In the genomic region with DNA sequence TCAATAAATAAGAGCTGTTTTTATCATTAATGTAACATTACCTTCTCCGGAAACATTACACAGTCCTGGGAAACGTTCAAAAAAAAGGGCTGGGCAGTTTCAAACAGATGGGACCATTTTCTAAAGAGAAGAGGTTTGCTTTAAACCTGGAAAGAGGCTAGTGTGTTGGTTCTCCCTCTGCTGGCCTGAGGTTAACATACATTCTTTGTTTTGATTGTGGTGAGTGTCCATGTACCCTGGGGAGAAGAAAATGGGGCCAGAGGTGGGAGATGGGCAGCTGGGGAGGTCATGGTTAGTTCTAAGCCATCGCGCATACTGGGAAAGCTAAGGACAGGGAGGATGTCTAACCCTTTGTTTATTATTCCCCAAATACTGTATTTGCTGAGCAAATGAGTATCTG, we compare ENCODE assay signal across 10 cellular contexts.
DNase-seq lines count a peak whose midpoint lies in the region; ATAC-seq and TF ChIP-seq lines count a peak whose summit lies in the region.
"Had no signal": no experiment of that assay in that cellular context is flagged by ENCODE, and none has a peak within 500 bp of the region (broad histone marks: within the 10 kb centered on the region; RNA-seq: fewer than 3 reads in every experiment).

No MANE protein-coding gene starts in this region.

- DNase-seq in GM23338 (ENCODE audit: low spot score) (peak; percentile 71), PC-3 (peak; percentile 31), fibroblast of lung (ENCODE audit: low read depth in 2 of 2) (peak; percentile 11 to 51), osteoblast (ENCODE audit: insufficient read length, low spot score, missing footprints) (peak; percentile 43), NOMO-1 (lab: John Stamatoyannopoulos, UW; ENCODE audit: unreplicated experiment in 2 of 2) (no peak), esophagus muscularis mucosa (ENCODE audit: extremely low spot score) (no peak)
- DNase-seq in stimulated activated CD8-positive, alpha-beta memory T cell treated with anti-CD3 and anti-CD28 coated beads, Interleukin-4, amount 100 ng/mL, for 48 hours = no peak
- DNase-seq: midbrain had no signal

- H3K36me3 ChIP-seq in GM23338 (ENCODE audit: insufficient read depth) = no peaks in the 10 kb centered on the region
- no peaks in the 10 kb centered on the region for H3K36me3 ChIP-seq in PC-3 (ENCODE audit: low read depth, low read length)
- H3K36me3 ChIP-seq in fibroblast of lung (ENCODE audit: control insufficient read depth, insufficient read depth, low read length) = no peaks in the 10 kb centered on the region
- H3K36me3 ChIP-seq in osteoblast (ENCODE audit: insufficient read depth, low read length) = no peaks in the 10 kb centered on the region
- no peaks in the 10 kb centered on the region for H3K36me3 ChIP-seq in esophagus muscularis mucosa
- H3K36me3 ChIP-seq: SJSA1 had no signal

- H3K9me2 ChIP-seq in GM23338 (ENCODE audit: insufficient read depth) = peaks cover 8% of the 10 kb centered on the region; the same call in 1 of the 2 replicates
- H3K9me2 ChIP-seq in PC-3 (replicated peaks; ENCODE audit: low read length) = no peaks in the 10 kb centered on the region

- TF ChIP-seq EP300 in esophagus muscularis mucosa (IDR thresholded peaks at IDR 0.05) = no peak

- no peaks in the 10 kb centered on the region for H3K27me3 Mint-ChIP-seq in GM23338 (ENCODE audit: insufficient read depth, low read depth, poor library complexity)

- intact Hi-C loops in PC-3 (cut with micrococcal nuclease) (no loop called here), esophagus muscularis mucosa (cut with DNase I) (no loop called here)

- H3K9me3 ChIP-seq in PC-3 (ENCODE audit: low read length) (no peaks in the 10 kb centered on the region), fibroblast of lung (ENCODE audit: control insufficient read depth, insufficient read depth, low read depth, low read length) (no peaks in the 10 kb centered on the region), osteoblast (ENCODE audit: low read depth, low read length) (no peaks in the 10 kb centered on the region), esophagus muscularis mucosa (no peaks in the 10 kb centered on the region)
- H3K9me3 ChIP-seq: SJSA1 had no signal

- no peak overlapping the region for H3K27ac ChIP-seq in GM23338 (ENCODE audit: low read depth)
- H3K27ac ChIP-seq in PC-3 (ENCODE audit: low read length) = no peak overlapping the region
- no peak overlapping the region for H3K27ac ChIP-seq in fibroblast of lung (ENCODE audit: insufficient read depth, low read length)
- H3K27ac ChIP-seq in osteoblast (ENCODE audit: low read depth, low read length) = no peak overlapping the region
- H3K27ac ChIP-seq in esophagus muscularis mucosa (replicated peaks in 1 of 4) = no peak overlapping the region
- H3K27ac ChIP-seq: SJSA1 had no signal

- H3K9me3 Mint-ChIP-seq in GM23338 = no peaks in the 10 kb centered on the region

- no peak overlapping the region for H3K4me3 Mint-ChIP-seq in GM23338

- no peaks in the 10 kb centered on the region for H3K79me2 ChIP-seq in GM23338 (replicated peaks; ENCODE audit: insufficient read depth)
- no peaks in the 10 kb centered on the region for H3K79me2 ChIP-seq in PC-3 (ENCODE audit: low read length)
- no peaks in the 10 kb centered on the region for H3K79me2 ChIP-seq in fibroblast of lung (ENCODE audit: control insufficient read depth, insufficient read depth, low read length)
- H3K79me2 ChIP-seq in osteoblast (ENCODE audit: insufficient read depth, low read length) = no peaks in the 10 kb centered on the region

- H3K4me3 ChIP-seq in GM23338 = no peak overlapping the region
- no peak overlapping the region for H3K4me3 ChIP-seq in PC-3 (ENCODE audit: low read length)
- no peak overlapping the region for H3K4me3 ChIP-seq in fibroblast of lung (replicated peaks in 1 of 4; ENCODE audit: control extremely low read depth in 1 of 4, insufficient read depth in 1 of 4, low read depth in 3 of 4, low read length in 4 of 4)
- H3K4me3 ChIP-seq in osteoblast (ENCODE audit: insufficient read depth, low read length) = no peak overlapping the region
- no peak overlapping the region for H3K4me3 ChIP-seq in esophagus muscularis mucosa
- H3K4me3 ChIP-seq: SJSA1 had no signal

- POLR2A ChIA-PET in PC-3 (lab: Charles Lee; ENCODE audit: unreplicated experiment) = no interaction called here

- ATAC-seq in GM23338 (peak; percentile 65), PC-3 (0 out of 2 replicates have a peak, but pooled peaks have one; percentile 22), HG03097 (IDR thresholded peaks at IDR 0.05; ENCODE audit: low FRiP score, unreplicated experiment) (no peak)

- H3K36me3 Mint-ChIP-seq in GM23338 (ENCODE audit: low read depth) = no peaks in the 10 kb centered on the region

- TF ChIP-seq CTCF in GM23338 (conservative IDR thresholded peaks at IDR 0.05; ENCODE audit: low read depth in 2 of 2) (peak; percentile 56 to 71), PC-3 (conservative IDR thresholded peaks at IDR 0.05; ENCODE audit: low read depth, low read length) (peak; percentile 55), fibroblast of lung (conservative IDR thresholded peaks at IDR 0.05 in 1 of 2, IDR thresholded peaks at IDR 0.05 in 1 of 2; ENCODE audit: low read depth in 1 of 2, low read length in 2 of 2) (peak; percentile 39 to 52), osteoblast (IDR thresholded peaks at IDR 0.05; ENCODE audit: extremely low read depth, low read depth, low read length) (peak; percentile 58), esophagus muscularis mucosa (IDR thresholded peaks at IDR 0.05) (no peak)

- BruUV-seq in PC-3 (replicated peaks; lab: Mats Ljungman, UMichigan) = no TSS peak

- 71% methylated on average over 4 of the region's 4 CpGs for WGBS in esophagus muscularis mucosa

- H3K9ac ChIP-seq in PC-3 (ENCODE audit: low read length) (no peak overlapping the region), fibroblast of lung (ENCODE audit: insufficient read depth, low read length) (no peak overlapping the region)

- H3K27me3 ChIP-seq in GM23338 (ENCODE audit: insufficient read depth) (no peaks in the 10 kb centered on the region), PC-3 (ENCODE audit: low read length) (no peaks in the 10 kb centered on the region), fibroblast of lung (ENCODE audit: control insufficient read depth, insufficient read depth, low read length) (no peaks in the 10 kb centered on the region), osteoblast (ENCODE audit: insufficient read depth, low read length) (no peaks in the 10 kb centered on the region), esophagus muscularis mucosa (no peaks in the 10 kb centered on the region)
- H3K27me3 ChIP-seq: SJSA1 had no signal

- H3K4me1 Mint-ChIP-seq in GM23338 = peaks cover 36% of the 10 kb centered on the region

- H2AFZ ChIP-seq in GM23338 = no peak overlapping the region
- no peak overlapping the region for H2AFZ ChIP-seq in PC-3 (ENCODE audit: low read length)
- no peak overlapping the region for H2AFZ ChIP-seq in fibroblast of lung (ENCODE audit: low read length)
- no peak overlapping the region for H2AFZ ChIP-seq in osteoblast (ENCODE audit: low read length)

- H3K4me2 ChIP-seq in GM23338 (no peak overlapping the region), PC-3 (ENCODE audit: low read length) (no peak overlapping the region), fibroblast of lung (ENCODE audit: extremely low read depth, insufficient read depth, low read length) (no peak overlapping the region), osteoblast (ENCODE audit: insufficient read depth, low read length) (no peak overlapping the region)

- H3F3A ChIP-seq in GM23338 (replicated peaks; ENCODE audit: low read depth) = no peaks in the 10 kb centered on the region
- no peaks in the 10 kb centered on the region for H3F3A ChIP-seq in PC-3 (ENCODE audit: low read length, unreplicated experiment)

- CTCF ChIA-PET in PC-3 (lab: Charles Lee) = no interaction called here

- peaks cover 26% of the 10 kb centered on the region for H3K4me1 ChIP-seq in GM23338 (ENCODE audit: insufficient read depth)
- no peaks in the 10 kb centered on the region for H3K4me1 ChIP-seq in PC-3 (ENCODE audit: insufficient read depth, low read length)
- H3K4me1 ChIP-seq in fibroblast of lung (ENCODE audit: control insufficient read depth, extremely low read depth, insufficient read depth, low read length) = no peaks in the 10 kb centered on the region
- H3K4me1 ChIP-seq in osteoblast (ENCODE audit: insufficient read depth, low read length) = peaks cover 19% of the 10 kb centered on the region
- H3K4me1 ChIP-seq in esophagus muscularis mucosa = peaks cover 3 to 16% (median 9%) of the 10 kb centered on the region in 4 donors
- H3K4me1 ChIP-seq: SJSA1 had no signal

- H3K27ac Mint-ChIP-seq in GM23338 = no peak overlapping the region

- H4K20me1 ChIP-seq in GM23338 (replicated peaks; ENCODE audit: insufficient read depth) = no peaks in the 10 kb centered on the region
- H4K20me1 ChIP-seq in PC-3 (ENCODE audit: low read length) = no peaks in the 10 kb centered on the region
- no peaks in the 10 kb centered on the region for H4K20me1 ChIP-seq in fibroblast of lung (ENCODE audit: control insufficient read depth, extremely low read depth, insufficient read depth, low read length)
- H4K20me1 ChIP-seq in osteoblast (ENCODE audit: insufficient read depth, low read length) = no peaks in the 10 kb centered on the region

- no peak for TF ChIP-seq POLR2A in esophagus muscularis mucosa (IDR thresholded peaks at IDR 0.05; ENCODE audit: low read depth)

Comparison
In these comparisons a context has a peak if more than half of its experiments do, and no peak if none do; other contexts are left out.
1. DNase-seq: peak in GM23338 (single experiment), PC-3 (single experiment), fibroblast of lung (2 of 2) and osteoblast (single experiment); none in stimulated activated CD8-positive, alpha-beta memory T cell treated with anti-CD3 and anti-CD28 coated beads, Interleukin-4, amount 100 ng/mL, for 48 hours (single experiment), NOMO-1 (0 of 2) and esophagus muscularis mucosa (single experiment).
2. CTCF ChIP-seq: peak in GM23338 (2 of 2), PC-3 (single experiment), fibroblast of lung (2 of 2) and osteoblast (single experiment); none in esophagus muscularis mucosa (0 of 3).